Comparison of ENCODE assay signal across 8 cellular contexts in the genomic region with DNA sequence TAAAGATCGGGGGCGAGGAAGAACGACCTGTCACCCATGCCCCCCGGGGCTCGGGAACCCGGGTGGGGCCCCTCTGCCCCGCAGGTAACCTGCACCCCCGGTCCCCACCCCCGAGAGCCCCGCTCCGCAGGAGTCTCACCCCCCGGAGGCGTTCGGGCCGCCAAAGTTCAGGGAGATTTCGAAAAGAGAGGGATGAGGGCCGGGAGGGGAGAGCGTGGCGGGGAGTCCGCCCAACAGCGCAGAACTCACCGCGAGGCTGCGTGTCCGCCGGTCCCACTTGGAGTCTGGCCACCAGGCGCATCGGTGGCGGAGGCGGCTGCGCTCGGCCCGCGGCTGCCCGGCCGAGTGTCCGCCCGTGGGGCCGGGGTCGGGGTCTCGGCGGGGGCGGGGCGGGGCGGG. TPM values are rescaled to one million over a fixed set of nuclear protein-coding genes. Genes with fewer than 3 reads are reported as not detected.
DNase-seq lines count a peak whose midpoint lies in the region; FAIRE-seq and TF ChIP-seq lines count a peak whose summit lies in the region.

Gene PHF19, minus strand, starts transcription at position 347 of the 399 bp plus-strand sequence. CDS start 2,447 bp downstream, outside the sequence.

- no CpG with 5 or more reads among the region's 45 CpGs for WGBS in iPS DF 6.9 (ENCODE audit: insufficient coverage, insufficient read length)

- H3K27ac Mint-ChIP-seq in astrocyte (ENCODE audit: unreplicated experiment) = no peak within 1 kb of the TSS

- peak within 1 kb of the TSS; percentile 79 for H2AFZ ChIP-seq in astrocyte (ENCODE audit: low read depth, low read length)

- peaks cover 11% of the 10 kb centered on the region for H3K4me1 Mint-ChIP-seq in astrocyte (ENCODE audit: low read depth, unreplicated experiment)

- H3K27me3 ChIP-seq in astrocyte (ENCODE audit: insufficient read depth, low read length) (no peaks in the 10 kb centered on the region), iPS DF 6.9 (ENCODE audit: control insufficient read depth, insufficient read depth, low read length) (no peaks in the 10 kb centered on the region)

- H3K9me3 Mint-ChIP-seq in astrocyte (ENCODE audit: unreplicated experiment) = peaks cover 1% of the 10 kb centered on the region

- H3K27ac ChIP-seq in astrocyte (ENCODE audit: low read depth, low read length) (peak within 1 kb of the TSS; percentile 79), iPS DF 6.9 (ENCODE audit: low read length) (no peak within 1 kb of the TSS), skin epidermis (peak within 1 kb of the TSS; percentile 68 to 99 (median 92))

- peak; percentile 40 for DNase-seq in SKM-1 (lab: John Stamatoyannopoulos, UW; ENCODE audit: unreplicated experiment)
- DNase-seq in SKM-1 treated with dmso at 0.1 percent for 144 hours (lab: John Stamatoyannopoulos, UW; ENCODE audit: unreplicated experiment) = no peak
- no peak for DNase-seq in HFF-Myc (ENCODE audit: extremely low read depth, low read depth)
- DNase-seq in NCI-H69 (lab: John Stamatoyannopoulos, UW) = peak; percentile 90
- DNase-seq in astrocyte (ENCODE audit: low read depth) = no peak
- DNase-seq in iPS DF 6.9 (ENCODE audit: low read depth, low spot score) = no peak
- no peak for DNase-seq in DMS153 treated with DMSO at 0.1 percent for 48 hours (lab: John Stamatoyannopoulos, UW; ENCODE audit: unreplicated experiment)

- H3K9ac ChIP-seq in astrocyte (ENCODE audit: low read length) = peak within 1 kb of the TSS; percentile 88

- peaks cover 27% of the 10 kb centered on the region for H3K4me1 ChIP-seq in astrocyte (ENCODE audit: insufficient read depth, low read length)
- H3K4me1 ChIP-seq in iPS DF 6.9 (ENCODE audit: control insufficient read depth, insufficient read depth, low read length) = peaks cover 27% of the 10 kb centered on the region

- peaks cover 21% of the 10 kb centered on the region for H3K79me2 ChIP-seq in astrocyte (ENCODE audit: insufficient read depth, low read length)

- H3K36me3 ChIP-seq in astrocyte (ENCODE audit: insufficient read depth, low read length) (peaks cover 6% of the 10 kb centered on the region), iPS DF 6.9 (ENCODE audit: control insufficient read depth, insufficient read depth, low read length) (no peaks in the 10 kb centered on the region)

- H4K20me1 ChIP-seq in astrocyte (ENCODE audit: insufficient read depth, low read length) = no peaks in the 10 kb centered on the region

- TF ChIP-seq CTCF in HFF-Myc (IDR thresholded peaks at IDR 0.05; ENCODE audit: low read depth, low read length, missing control alignments) (no peak), astrocyte (IDR thresholded peaks at IDR 0.05; ENCODE audit: insufficient read depth, low read depth, low read length) (no peak)

- H3K4me2 ChIP-seq in astrocyte (ENCODE audit: low read length) = peak within 1 kb of the TSS; percentile 84

- H3K4me3 ChIP-seq in HFF-Myc (replicated peaks; ENCODE audit: low read depth, low read length) (peak within 1 kb of the TSS; percentile 62), astrocyte (ENCODE audit: insufficient read depth, low read depth, low read length) (peak within 1 kb of the TSS; percentile 64), iPS DF 6.9 (ENCODE audit: low read length) (peak within 1 kb of the TSS; percentile 76), skin epidermis (peak within 1 kb of the TSS; percentile 52 to 77 (median 74))

- H3K4me3 Mint-ChIP-seq in astrocyte (ENCODE audit: unreplicated experiment) = peak within 1 kb of the TSS; percentile 88

- peaks cover 4% of the 10 kb centered on the region for H3K36me3 Mint-ChIP-seq in astrocyte (ENCODE audit: low read depth, unreplicated experiment)

- peaks cover 4% of the 10 kb centered on the region for H3K27me3 Mint-ChIP-seq in astrocyte (ENCODE audit: low read depth, unreplicated experiment)

- H3K9me3 ChIP-seq in astrocyte (ENCODE audit: insufficient read depth, low read depth, low read length) = no peaks in the 10 kb centered on the region
- H3K9me3 ChIP-seq in iPS DF 6.9 (ENCODE audit: control insufficient read depth, insufficient read depth, low read length) = no peaks in the 10 kb centered on the region

- FAIRE-seq in astrocyte (lab: Jason Lieb, UNC) = no peak

RNA-seq across cellular contexts. Expression of gene PHF19, which starts in this region (rescaled TPM):
- total RNA-seq in astrocyte = 18.0 and 19.5 TPM in 2 replicates

Comparison
In these comparisons a context has a peak if more than half of its experiments do, and no peak if none do; other contexts are left out.
1. DNase-seq: peak in SKM-1 (single experiment) and NCI-H69 (single experiment); none in SKM-1 treated with dmso at 0.1 percent for 144 hours (single experiment), HFF-Myc (single experiment), astrocyte (single experiment), iPS DF 6.9 (single experiment) and DMS153 treated with DMSO at 0.1 percent for 48 hours (single experiment).
2. Peak in every context shown above with its lines, with median percentiles within 50 percentile points of each other: H3K4me3 ChIP-seq.